1 cellular context compared by ENCODE assay signal in genomic region chr11:10392680-10393079, GRCh38.
TF ChIP-seq lines count a peak whose summit lies in the region.

No MANE protein-coding gene starts in this region.

TF ChIP-seq in HepG2, 621 proteins besides CTCF, POLR2A, EP300 and RAD21:
- TF ChIP-seq ASH2L (IDR thresholded peaks at IDR 0.05; ENCODE audit: insufficient read length, low read depth, low read length) (no peak), ZNF512 (CRISPR knock-in tag; IDR thresholded peaks at IDR 0.05) (no peak), ZFP36L2 (CRISPR knock-in tag; IDR thresholded peaks at IDR 0.05) (no peak), ZSCAN12 (CRISPR knock-in tag; IDR thresholded peaks at IDR 0.05) (no peak), RAD51 (IDR thresholded peaks at IDR 0.05; ENCODE audit: borderline replicate concordance) (peak; percentile 48; the same call in 1 of the 2 replicates)
- TF ChIP-seq, protein P1, sequence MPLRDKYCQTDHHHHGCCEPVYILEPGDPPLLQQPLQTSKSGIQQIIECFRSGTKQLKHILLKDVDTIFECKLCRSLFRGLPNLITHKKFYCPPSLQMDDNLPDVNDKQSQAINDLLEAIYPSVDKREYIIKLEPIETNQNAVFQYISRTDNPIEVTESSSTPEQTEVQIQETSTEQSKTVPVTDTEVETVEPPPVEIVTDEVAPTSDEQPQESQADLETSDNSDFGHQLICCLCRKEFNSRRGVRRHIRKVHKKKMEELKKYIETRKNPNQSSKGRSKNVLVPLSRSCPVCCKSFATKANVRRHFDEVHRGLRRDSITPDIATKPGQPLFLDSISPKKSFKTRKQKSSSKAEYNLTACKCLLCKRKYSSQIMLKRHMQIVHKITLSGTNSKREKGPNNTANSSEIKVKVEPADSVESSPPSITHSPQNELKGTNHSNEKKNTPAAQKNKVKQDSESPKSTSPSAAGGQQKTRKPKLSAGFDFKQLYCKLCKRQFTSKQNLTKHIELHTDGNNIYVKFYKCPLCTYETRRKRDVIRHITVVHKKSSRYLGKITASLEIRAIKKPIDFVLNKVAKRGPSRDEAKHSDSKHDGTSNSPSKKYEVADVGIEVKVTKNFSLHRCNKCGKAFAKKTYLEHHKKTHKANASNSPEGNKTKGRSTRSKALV (CRISPR knock-in tag; IDR thresholded peaks at IDR 0.05): no peak
TF ChIP-seq in HepG2: peak in this region for 1.
